In the genomic region with DNA sequence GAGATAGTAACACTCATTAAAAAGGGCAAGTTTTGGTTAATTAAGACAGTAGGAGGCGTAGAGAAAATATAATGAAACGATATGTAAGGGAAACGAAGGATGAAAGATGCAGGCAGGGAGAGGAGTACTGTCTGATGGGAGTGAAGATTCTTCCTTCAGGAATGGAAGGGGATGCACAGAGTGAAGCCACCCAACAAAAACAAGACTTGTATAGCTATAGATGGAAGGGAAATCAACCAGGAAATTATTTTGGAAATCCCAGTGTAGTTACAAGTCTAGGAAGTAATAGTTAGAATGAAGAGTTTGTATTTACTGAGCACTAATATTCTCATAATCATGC, we compare ENCODE assay signal across 12 cellular contexts. TPM values are rescaled to one million over a fixed set of nuclear protein-coding genes. Genes with fewer than 3 reads are reported as not detected.
DNase-seq lines count a peak whose midpoint lies in the region; ATAC-seq and TF ChIP-seq lines count a peak whose summit lies in the region.
"Had no signal": no experiment of that assay in that cellular context is flagged by ENCODE, and none has a peak within 500 bp of the region (broad histone marks: within the 10 kb centered on the region; RNA-seq: fewer than 3 reads in every experiment).

No MANE protein-coding gene starts in this region.

- peak overlapping the region in 1 of 2 donors; percentile 0 for H3K27ac Mint-ChIP-seq in activated naive CD4-positive, alpha-beta T cell treated with anti-CD3 and anti-CD28 coated beads, Interleukin-2, amount 50 U/mL, for 72 hours
- no peak overlapping the region for H3K27ac Mint-ChIP-seq in activated CD4-positive, alpha-beta T cell treated with anti-CD3 and anti-CD28 coated beads, Interleukin-2, amount 10 ng/mL, durations not matched to agents 24 days and 14 days
- H3K27ac Mint-ChIP-seq: type B pancreatic cell had no signal

- no peak overlapping the region for H3K4me3 ChIP-seq in left ventricle myocardium inferior
- no peak overlapping the region for H3K4me3 ChIP-seq in astrocyte of the spinal cord (ENCODE audit: low read depth, low read length)
- no peak overlapping the region for H3K4me3 ChIP-seq in muscle layer of duodenum (ENCODE audit: low read depth in 1 of 2, low read length in 2 of 2)

- in situ Hi-C loops in astrocyte of the spinal cord (cut with HindIII; ENCODE audit: low sequenced_read_pairs), result no loop called here

- H3K9me3 ChIP-seq in left ventricle myocardium inferior (replicated peaks) (no peaks in the 10 kb centered on the region), muscle layer of duodenum (ENCODE audit: control insufficient read depth in 1 of 2, low read length in 2 of 2) (no peaks in the 10 kb centered on the region)
- H3K9me3 ChIP-seq: neutrophil had no signal

- H3K27me3 Mint-ChIP-seq in activated CD4-positive, alpha-beta T cell treated with anti-CD3 and anti-CD28 coated beads, Interleukin-2, amount 10 ng/mL, durations not matched to agents 24 days and 14 days, result peaks cover 12% of the 10 kb centered on the region

- no peak for DNase-seq in left ventricle myocardium inferior
- no peak for DNase-seq in Right ventricle myocardium superior
- DNase-seq in astrocyte of the spinal cord (ENCODE audit: low read depth, low spot score), result peak; percentile 1
- no peak for DNase-seq in mucosa of gallbladder (ENCODE audit: low spot score)
- DNase-seq in activated naive CD4-positive, alpha-beta T cell treated with anti-CD3 and anti-CD28 coated beads, Interleukin-2, amount 50 U/mL, for 72 hours (ENCODE audit: low spot score in 2 of 2), result no peak
- no peak for DNase-seq in activated CD4-positive, alpha-beta T cell treated with anti-CD3 and anti-CD28 coated beads, Interleukin-2, amount 10 ng/mL, durations not matched to agents 24 days and 14 days
- DNase-seq: activated CD4-positive, CD25-positive, alpha-beta regulatory T cell; aorta had no signal

- intact Hi-C loops in left ventricle myocardium inferior (cut with micrococcal nuclease) (no loop called here), Right ventricle myocardium superior (cut with DNase I) (no loop called here)
- intact Hi-C loops in activated CD4-positive, alpha-beta T cell treated with anti-CD3 and anti-CD28 coated beads, Interleukin-2, amount 10 ng/mL, durations not matched to agents 24 days and 14 days (cut with micrococcal nuclease), result loop anchor here (10.0 kb wide), 1 partner anchor 55 kb away; a partner anchor contains a TSS

- H3K27me3 ChIP-seq in left ventricle myocardium inferior (ENCODE audit: low read depth), result peaks cover 2% of the 10 kb centered on the region
- no peaks in the 10 kb centered on the region for H3K27me3 ChIP-seq in muscle layer of duodenum (ENCODE audit: low read depth, low read length)

- ATAC-seq in Right ventricle myocardium superior (ENCODE audit: poor library complexity), result no peak
- ATAC-seq in activated naive CD4-positive, alpha-beta T cell treated with anti-CD3 and anti-CD28 coated beads, Interleukin-2, amount 50 U/mL, for 72 hours, result no peak
- no peak for ATAC-seq in GM18873 (IDR thresholded peaks at IDR 0.05; ENCODE audit: low FRiP score, unreplicated experiment)

- no peaks in the 10 kb centered on the region for H3K4me1 ChIP-seq in left ventricle myocardium inferior
- H3K4me1 ChIP-seq in muscle layer of duodenum (ENCODE audit: control insufficient read depth in 1 of 2, insufficient read depth in 2 of 2, low read length in 2 of 2), result peaks cover 0 to 3% of the 10 kb centered on the region in 2 donors

- no peaks in the 10 kb centered on the region for H3K36me3 Mint-ChIP-seq in activated naive CD4-positive, alpha-beta T cell treated with anti-CD3 and anti-CD28 coated beads, Interleukin-2, amount 50 U/mL, for 72 hours
- no peaks in the 10 kb centered on the region for H3K36me3 Mint-ChIP-seq in activated CD4-positive, alpha-beta T cell treated with anti-CD3 and anti-CD28 coated beads, Interleukin-2, amount 10 ng/mL, durations not matched to agents 24 days and 14 days (ENCODE audit: low read depth)
- H3K36me3 Mint-ChIP-seq: type B pancreatic cell had no signal

- no peaks in the 10 kb centered on the region for H3K36me3 ChIP-seq in left ventricle myocardium inferior
- no peaks in the 10 kb centered on the region for H3K36me3 ChIP-seq in muscle layer of duodenum (ENCODE audit: control insufficient read depth in 1 of 2, insufficient read depth in 2 of 2, low read length in 2 of 2)
- H3K36me3 ChIP-seq: neutrophil had no signal

- H3K9me3 Mint-ChIP-seq in activated naive CD4-positive, alpha-beta T cell treated with anti-CD3 and anti-CD28 coated beads, Interleukin-2, amount 50 U/mL, for 72 hours, result peaks cover 0 to 4% of the 10 kb centered on the region in 2 donors
- H3K9me3 Mint-ChIP-seq in activated CD4-positive, alpha-beta T cell treated with anti-CD3 and anti-CD28 coated beads, Interleukin-2, amount 10 ng/mL, durations not matched to agents 24 days and 14 days, result peaks cover 5% of the 10 kb centered on the region
- H3K9me3 Mint-ChIP-seq: type B pancreatic cell had no signal

- peak overlapping the region; percentile 71 for H3K27ac ChIP-seq in left ventricle myocardium inferior (replicated peaks)
- H3K27ac ChIP-seq in muscle layer of duodenum (ENCODE audit: low read length), result peak overlapping the region; percentile 80
- H3K27ac ChIP-seq: neutrophil had no signal

- no peak overlapping the region for H3K4me3 Mint-ChIP-seq in activated CD4-positive, alpha-beta T cell treated with anti-CD3 and anti-CD28 coated beads, Interleukin-2, amount 10 ng/mL, durations not matched to agents 24 days and 14 days
- H3K4me3 Mint-ChIP-seq: type B pancreatic cell had no signal

- peaks cover 12% of the 10 kb centered on the region for H3K4me1 Mint-ChIP-seq in activated CD4-positive, alpha-beta T cell treated with anti-CD3 and anti-CD28 coated beads, Interleukin-2, amount 10 ng/mL, durations not matched to agents 24 days and 14 days

- TF ChIP-seq CTCF in left ventricle myocardium inferior (IDR thresholded peaks at IDR 0.05; ENCODE audit: borderline replicate concordance) (no peak), astrocyte of the spinal cord (IDR thresholded peaks at IDR 0.05; ENCODE audit: low read depth, low read length) (no peak)

RNA-seq across cellular contexts. Expression of a gene that starts 19.7 kb away (rescaled TPM):
- total RNA-seq in left ventricle myocardium inferior, result 26.4 TPM
- 27.5 TPM for total RNA-seq in Right ventricle myocardium superior
- 174 TPM for total RNA-seq in mucosa of gallbladder
- 1 to 10 TPM; 4.4 to 9.5 TPM for total RNA-seq in activated naive CD4-positive, alpha-beta T cell treated with anti-CD3 and anti-CD28 coated beads, Interleukin-2, amount 50 U/mL, for 72 hours
- 14.2 and 15.0 TPM in 2 replicates for total RNA-seq in activated CD4-positive, alpha-beta T cell treated with anti-CD3 and anti-CD28 coated beads, Interleukin-2, amount 10 ng/mL, durations not matched to agents 24 days and 14 days

RNA-seq across cellular contexts. Expression of a gene that starts 27.8 kb away (rescaled TPM):
- total RNA-seq in left ventricle myocardium inferior (5.4 TPM), Right ventricle myocardium superior (5.5 TPM), mucosa of gallbladder (38.8 TPM)
- total RNA-seq in activated naive CD4-positive, alpha-beta T cell treated with anti-CD3 and anti-CD28 coated beads, Interleukin-2, amount 50 U/mL, for 72 hours, result 1 to 10 TPM in 1 of 2 donors, not detected in 1; 1.7 TPM
- total RNA-seq in activated CD4-positive, alpha-beta T cell treated with anti-CD3 and anti-CD28 coated beads, Interleukin-2, amount 10 ng/mL, durations not matched to agents 24 days and 14 days, result 3.6 and 4.0 TPM in 2 replicates

RNA-seq across cellular contexts. Expression of a gene that starts 57.1 kb away (rescaled TPM):
- total RNA-seq in left ventricle myocardium inferior (2.0 TPM), Right ventricle myocardium superior (2.9 TPM), mucosa of gallbladder (23.2 TPM)
- total RNA-seq in activated naive CD4-positive, alpha-beta T cell treated with anti-CD3 and anti-CD28 coated beads, Interleukin-2, amount 50 U/mL, for 72 hours, result 10 to 100 TPM in 1 of 2 donors, not detected in 1; 34.7 TPM
- total RNA-seq in activated CD4-positive, alpha-beta T cell treated with anti-CD3 and anti-CD28 coated beads, Interleukin-2, amount 10 ng/mL, durations not matched to agents 24 days and 14 days, result 1.5 and 1.6 TPM in 2 replicates
